Comparison of ENCODE assay signal across 9 cellular contexts in genomic region chr9:21994526-21994995, GRCh38. TPM values are rescaled to one million over a fixed set of nuclear protein-coding genes. Genes with fewer than 3 reads are reported as not detected.
DNase-seq lines count a peak whose midpoint lies in the region; ATAC-seq and TF ChIP-seq lines count a peak whose summit lies in the region.
"Had no signal": no experiment of that assay in that cellular context is flagged by ENCODE, and none has a peak within 500 bp of the region (broad histone marks: within the 10 kb centered on the region; RNA-seq: fewer than 3 reads in every experiment).

CDKN2B-AS1 (plus strand) TSS chr9:21994791.

- no peaks in the 10 kb centered on the region for H4K20me1 ChIP-seq in HCT116 (ENCODE audit: insufficient read depth)

- peaks cover 4 to 19% of the 10 kb centered on the region in 2 experiments; a peak in 3 of 4 replicates for H3K4me1 ChIP-seq in HCT116 (ENCODE audit: control insufficient read depth in 1 of 2, insufficient read depth in 2 of 2, low read length in 2 of 2)
- H3K4me1 ChIP-seq: A549 had no signal

- peak within 1 kb of the TSS; percentile 91 for H3K4me2 ChIP-seq in HCT116 (ENCODE audit: low read length)
- H3K4me2 ChIP-seq: A549 had no signal

- intact Hi-C loops in HCT116 (cut with micrococcal nuclease): no loop called here

- peak within 1 kb of the TSS; percentile 86 for H3K9ac ChIP-seq in HCT116 (ENCODE audit: low read length)

- no TSS peak for BruUV-seq in HCT116 (replicated peaks; lab: Mats Ljungman, UMichigan)

- TF ChIP-seq CTCF in HCT116 (IDR thresholded peaks at IDR 0.05 in 2 of 3, conservative IDR thresholded peaks at IDR 0.05 in 1 of 3; ENCODE audit: borderline replicate concordance in 1 of 3, insufficient read depth in 1 of 3, low read depth in 2 of 3, low read length in 2 of 3): peak in 2 of 3 experiments; percentile 6 to 20; a peak in 1 of 6 replicates

- peak; percentile 89 to 91 for DNase-seq in NCI-H2081 (lab: John Stamatoyannopoulos, UW)
- DNase-seq in NCI-H2081 treated with DMSO at 0.1 percent for 48 hours (lab: John Stamatoyannopoulos, UW): no peak
- DNase-seq in HCT116 (ENCODE audit: low read depth, low spot score): peak; percentile 65
- DNase-seq in LHCN-M2 (ENCODE audit: low read depth): peak; percentile 83
- no peak for DNase-seq in left lobe of liver (ENCODE audit: low spot score)
- DNase-seq in stimulated activated naive CD8-positive, alpha-beta T cell treated with anti-CD3 and anti-CD28 coated beads, Interleukin-15, Interleukin-2, amounts not matched to agents 100 U/mL and 50 U/mL, for 24 hours: peak; percentile 63

- ATAC-seq in HCT116: peak; percentile 74
- peak; percentile 82 for ATAC-seq in SK-N-SH treated with all-trans-retinoic acid at 6 μM for 48 hours
- ATAC-seq in left lobe of liver: peak; percentile 71
- peak; percentile 67 for ATAC-seq in stimulated activated naive CD8-positive, alpha-beta T cell treated with anti-CD3 and anti-CD28 coated beads, Interleukin-15, Interleukin-2, amounts not matched to agents 100 U/mL and 50 U/mL, for 24 hours
- ATAC-seq: A549 had no signal

- H3K9me2 ChIP-seq in HCT116 (ENCODE audit: insufficient read depth): no peaks in the 10 kb centered on the region

- peaks cover 61% of the 10 kb centered on the region for H3K79me2 ChIP-seq in HCT116 (ENCODE audit: insufficient read depth, low read length)

- H3K4me3 ChIP-seq in HCT116 (replicated peaks in 1 of 2; ENCODE audit: low read depth in 1 of 2, low read length in 2 of 2): peak within 1 kb of the TSS; percentile 79 to 81
- H3K4me3 ChIP-seq: A549 had no signal

- H3K27ac ChIP-seq in HCT116 (ENCODE audit: low read depth, low read length): peak within 1 kb of the TSS; percentile 89
- H3K27ac ChIP-seq in cingulate gyrus (ENCODE audit: low read depth, low read length): peak within 1 kb of the TSS; percentile 39
- H3K27ac ChIP-seq: A549 had no signal

- peak within 1 kb of the TSS; percentile 69 for H2AFZ ChIP-seq in HCT116 (ENCODE audit: low read depth, low read length, poor library complexity, severe bottlenecking)

- RAD21 ChIA-PET in HCT116 (lab: Charles Lee; ENCODE audit: low non-redundant PET in 1 of 2, low total read pairs in 2 of 2, uncharacterized antibody in 2 of 2, unreplicated experiment in 2 of 2): interaction anchor here (0.6 to 0.7 kb wide), 3 partner anchors 19 to 107 kb away, joined by 3 to 5 read pairs (median 4); no protein-coding TSS in a partner anchor

- POLR2A ChIA-PET in HCT116 (lab: Charles Lee): interaction anchor here (0.6 to 1.4 kb wide), 6 partner anchors 13 to 413 kb away, joined by 3 to 5 read pairs (median 4); partner anchors contain the start of gene CDKN2B

- H3K36me3 ChIP-seq in HCT116 (ENCODE audit: control insufficient read depth in 1 of 2, insufficient read depth in 2 of 2, low read length in 2 of 2): no peaks in the 10 kb centered on the region

- H3K9me3 ChIP-seq in HCT116 (ENCODE audit: control insufficient read depth in 1 of 2, insufficient read depth in 1 of 2, low read depth in 1 of 2, low read length in 2 of 2): no peaks in the 10 kb centered on the region
- H3K9me3 ChIP-seq: A549 had no signal

- no peaks in the 10 kb centered on the region for H3K27me3 ChIP-seq in HCT116 (ENCODE audit: insufficient read depth, low read length)

- CTCF ChIA-PET in HCT116 (lab: Charles Lee): interaction anchor here (0.7 to 3.2 kb wide), 6 partner anchors 14 to 250 kb away, joined by 3 to 36 read pairs (median 4); partner anchors contain the start of gene CDKN2B

- TF ChIP-seq POLR2A in HCT116 (IDR thresholded peaks at IDR 0.05; ENCODE audit: borderline replicate concordance, extremely low read depth, insufficient read depth, insufficient read length): no peak

- TF ChIP-seq RAD21 in HCT116 (IDR thresholded peaks at IDR 0.05; ENCODE audit: low read depth): no peak

TF ChIP-seq in HCT116, 20 proteins besides CTCF, POLR2A, EP300 and RAD21:
- TF ChIP-seq YY1 (IDR thresholded peaks at IDR 0.05; ENCODE audit: extremely low read depth, insufficient replicate concordance, low read depth, low read length) (peak; percentile 34), CBX3 (IDR thresholded peaks at IDR 0.05; ENCODE audit: low read depth) (0 out of 2 replicates have a peak, but pooled peaks have one; percentile 17), SIN3A (IDR thresholded peaks at IDR 0.05; ENCODE audit: low read depth) (peak; percentile 59), POLR2AphosphoS5 (IDR thresholded peaks at IDR 0.05; ENCODE audit: low read depth, low read length) (no peak; the same call in 1 of the 2 replicates)
- TF ChIP-seq, protein P1, sequence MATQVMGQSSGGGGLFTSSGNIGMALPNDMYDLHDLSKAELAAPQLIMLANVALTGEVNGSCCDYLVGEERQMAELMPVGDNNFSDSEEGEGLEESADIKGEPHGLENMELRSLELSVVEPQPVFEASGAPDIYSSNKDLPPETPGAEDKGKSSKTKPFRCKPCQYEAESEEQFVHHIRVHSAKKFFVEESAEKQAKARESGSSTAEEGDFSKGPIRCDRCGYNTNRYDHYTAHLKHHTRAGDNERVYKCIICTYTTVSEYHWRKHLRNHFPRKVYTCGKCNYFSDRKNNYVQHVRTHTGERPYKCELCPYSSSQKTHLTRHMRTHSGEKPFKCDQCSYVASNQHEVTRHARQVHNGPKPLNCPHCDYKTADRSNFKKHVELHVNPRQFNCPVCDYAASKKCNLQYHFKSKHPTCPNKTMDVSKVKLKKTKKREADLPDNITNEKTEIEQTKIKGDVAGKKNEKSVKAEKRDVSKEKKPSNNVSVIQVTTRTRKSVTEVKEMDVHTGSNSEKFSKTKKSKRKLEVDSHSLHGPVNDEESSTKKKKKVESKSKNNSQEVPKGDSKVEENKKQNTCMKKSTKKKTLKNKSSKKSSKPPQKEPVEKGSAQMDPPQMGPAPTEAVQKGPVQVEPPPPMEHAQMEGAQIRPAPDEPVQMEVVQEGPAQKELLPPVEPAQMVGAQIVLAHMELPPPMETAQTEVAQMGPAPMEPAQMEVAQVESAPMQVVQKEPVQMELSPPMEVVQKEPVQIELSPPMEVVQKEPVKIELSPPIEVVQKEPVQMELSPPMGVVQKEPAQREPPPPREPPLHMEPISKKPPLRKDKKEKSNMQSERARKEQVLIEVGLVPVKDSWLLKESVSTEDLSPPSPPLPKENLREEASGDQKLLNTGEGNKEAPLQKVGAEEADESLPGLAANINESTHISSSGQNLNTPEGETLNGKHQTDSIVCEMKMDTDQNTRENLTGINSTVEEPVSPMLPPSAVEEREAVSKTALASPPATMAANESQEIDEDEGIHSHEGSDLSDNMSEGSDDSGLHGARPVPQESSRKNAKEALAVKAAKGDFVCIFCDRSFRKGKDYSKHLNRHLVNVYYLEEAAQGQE (IDR thresholded peaks at IDR 0.05; ENCODE audit: low read depth): no peak
- TF ChIP-seq, protein P2, sequence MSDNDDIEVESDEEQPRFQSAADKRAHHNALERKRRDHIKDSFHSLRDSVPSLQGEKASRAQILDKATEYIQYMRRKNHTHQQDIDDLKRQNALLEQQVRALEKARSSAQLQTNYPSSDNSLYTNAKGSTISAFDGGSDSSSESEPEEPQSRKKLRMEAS (IDR thresholded peaks at IDR 0.05): peak; percentile 42; the same call in 1 of the 2 replicates

TF ChIP-seq in SK-N-SH treated with all-trans-retinoic acid at 6 μM for 48 hours, 23 proteins besides CTCF, POLR2A, EP300 and RAD21:
- TF ChIP-seq BACH2 (CRISPR knock-in tag; IDR thresholded peaks at IDR 0.05; ENCODE audit: borderline replicate concordance) (no peak), ESRRG (CRISPR knock-in tag; IDR thresholded peaks at IDR 0.05) (no peak), ZC3H10 (CRISPR knock-in tag; IDR thresholded peaks at IDR 0.05) (no peak)
- TF ChIP-seq, protein P3, sequence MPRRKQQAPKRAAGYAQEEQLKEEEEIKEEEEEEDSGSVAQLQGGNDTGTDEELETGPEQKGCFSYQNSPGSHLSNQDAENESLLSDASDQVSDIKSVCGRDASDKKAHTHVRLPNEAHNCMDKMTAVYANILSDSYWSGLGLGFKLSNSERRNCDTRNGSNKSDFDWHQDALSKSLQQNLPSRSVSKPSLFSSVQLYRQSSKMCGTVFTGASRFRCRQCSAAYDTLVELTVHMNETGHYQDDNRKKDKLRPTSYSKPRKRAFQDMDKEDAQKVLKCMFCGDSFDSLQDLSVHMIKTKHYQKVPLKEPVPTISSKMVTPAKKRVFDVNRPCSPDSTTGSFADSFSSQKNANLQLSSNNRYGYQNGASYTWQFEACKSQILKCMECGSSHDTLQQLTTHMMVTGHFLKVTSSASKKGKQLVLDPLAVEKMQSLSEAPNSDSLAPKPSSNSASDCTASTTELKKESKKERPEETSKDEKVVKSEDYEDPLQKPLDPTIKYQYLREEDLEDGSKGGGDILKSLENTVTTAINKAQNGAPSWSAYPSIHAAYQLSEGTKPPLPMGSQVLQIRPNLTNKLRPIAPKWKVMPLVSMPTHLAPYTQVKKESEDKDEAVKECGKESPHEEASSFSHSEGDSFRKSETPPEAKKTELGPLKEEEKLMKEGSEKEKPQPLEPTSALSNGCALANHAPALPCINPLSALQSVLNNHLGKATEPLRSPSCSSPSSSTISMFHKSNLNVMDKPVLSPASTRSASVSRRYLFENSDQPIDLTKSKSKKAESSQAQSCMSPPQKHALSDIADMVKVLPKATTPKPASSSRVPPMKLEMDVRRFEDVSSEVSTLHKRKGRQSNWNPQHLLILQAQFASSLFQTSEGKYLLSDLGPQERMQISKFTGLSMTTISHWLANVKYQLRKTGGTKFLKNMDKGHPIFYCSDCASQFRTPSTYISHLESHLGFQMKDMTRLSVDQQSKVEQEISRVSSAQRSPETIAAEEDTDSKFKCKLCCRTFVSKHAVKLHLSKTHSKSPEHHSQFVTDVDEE (CRISPR knock-in tag; IDR thresholded peaks at IDR 0.05): no peak

RNA-seq across cellular contexts. Expression of gene CDKN2B-AS1, which starts in this region (rescaled TPM):
- total RNA-seq in HCT116 (2021; ENCODE audit: unreplicated experiment): 1.7 TPM
- 0.81 and 1.1 TPM in 2 replicates for polyA plus RNA-seq in HCT116 (2012)
- total RNA-seq in LHCN-M2 (2014; rRNA removed): 2.9 and 6.2 TPM in 2 replicates
- 1.1 TPM for polyA plus RNA-seq in LHCN-M2 (2012)
- not detected for total RNA-seq in left lobe of liver
- polyA plus RNA-seq: A549 had no signal

Comparison
In these comparisons a context has a peak if more than half of its experiments do, and no peak if none do; other contexts are left out.
1. DNase-seq: peak in NCI-H2081 (2 of 2), HCT116 (single experiment), LHCN-M2 (single experiment) and stimulated activated naive CD8-positive, alpha-beta T cell treated with anti-CD3 and anti-CD28 coated beads, Interleukin-15, Interleukin-2, amounts not matched to agents 100 U/mL and 50 U/mL, for 24 hours (single experiment); none in NCI-H2081 treated with DMSO at 0.1 percent for 48 hours (single experiment) and left lobe of liver (single experiment).
2. Peak in ATAC-seq in left lobe of liver; RNA of the gene not detected or under 1 TPM.
3. Peak in every context shown above with its lines, with median percentiles within 50 percentile points of each other: ATAC-seq.